In the genomic region with DNA sequence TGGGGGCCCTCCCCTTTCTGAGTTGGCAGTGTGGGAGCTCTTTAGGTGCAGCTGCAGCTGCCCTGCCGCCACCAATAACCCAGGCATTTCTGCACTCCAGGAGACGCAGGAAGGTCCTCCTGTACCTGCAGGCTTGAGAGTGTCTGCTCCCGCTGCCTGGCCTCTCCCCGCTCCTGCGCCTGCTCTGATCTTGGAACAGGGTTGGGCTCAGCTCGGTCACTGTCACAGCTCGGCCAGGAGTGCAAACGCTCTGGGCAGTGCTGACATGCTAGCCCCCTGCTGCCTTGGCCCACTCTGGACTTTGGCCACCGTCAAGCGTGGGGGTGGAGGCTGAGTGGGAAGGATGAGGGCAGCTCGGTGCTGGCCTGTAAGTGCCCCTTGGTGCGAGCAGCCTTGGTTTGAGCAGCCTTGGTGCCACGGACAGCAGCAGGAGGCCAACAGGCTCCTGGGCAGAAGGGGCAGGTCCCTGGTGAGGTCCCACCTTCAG, we compare ENCODE assay signal across 1 cellular context.
TF ChIP-seq lines count a peak whose summit lies in the region.

No MANE protein-coding gene starts in this region.

TF ChIP-seq in HepG2, 621 proteins besides CTCF, POLR2A, EP300 and RAD21 (continued from another document and continues in another):
- TF ChIP-seq, protein P1, sequence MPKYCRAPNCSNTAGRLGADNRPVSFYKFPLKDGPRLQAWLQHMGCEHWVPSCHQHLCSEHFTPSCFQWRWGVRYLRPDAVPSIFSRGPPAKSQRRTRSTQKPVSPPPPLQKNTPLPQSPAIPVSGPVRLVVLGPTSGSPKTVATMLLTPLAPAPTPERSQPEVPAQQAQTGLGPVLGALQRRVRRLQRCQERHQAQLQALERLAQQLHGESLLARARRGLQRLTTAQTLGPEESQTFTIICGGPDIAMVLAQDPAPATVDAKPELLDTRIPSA (CRISPR knock-in tag; IDR thresholded peaks at IDR 0.05; ENCODE audit: borderline replicate concordance), result no peak
- TF ChIP-seq, protein P2, sequence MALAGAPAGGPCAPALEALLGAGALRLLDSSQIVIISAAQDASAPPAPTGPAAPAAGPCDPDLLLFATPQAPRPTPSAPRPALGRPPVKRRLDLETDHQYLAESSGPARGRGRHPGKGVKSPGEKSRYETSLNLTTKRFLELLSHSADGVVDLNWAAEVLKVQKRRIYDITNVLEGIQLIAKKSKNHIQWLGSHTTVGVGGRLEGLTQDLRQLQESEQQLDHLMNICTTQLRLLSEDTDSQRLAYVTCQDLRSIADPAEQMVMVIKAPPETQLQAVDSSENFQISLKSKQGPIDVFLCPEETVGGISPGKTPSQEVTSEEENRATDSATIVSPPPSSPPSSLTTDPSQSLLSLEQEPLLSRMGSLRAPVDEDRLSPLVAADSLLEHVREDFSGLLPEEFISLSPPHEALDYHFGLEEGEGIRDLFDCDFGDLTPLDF (CRISPR knock-in tag; IDR thresholded peaks at IDR 0.05), result no peak
- TF ChIP-seq CENPX (CRISPR knock-in tag; IDR thresholded peaks at IDR 0.05) (no peak), ZNF501 (CRISPR knock-in tag; IDR thresholded peaks at IDR 0.05) (no peak), NR1H2 (CRISPR knock-in tag; IDR thresholded peaks at IDR 0.05; ENCODE audit: borderline replicate concordance, low read depth) (no peak), TAF15 (IDR thresholded peaks at IDR 0.05; ENCODE audit: low read depth, low read length, poor library complexity, severe bottlenecking) (no peak), ZMAT3 (CRISPR knock-in tag; conservative IDR thresholded peaks at IDR 0.05) (no peak), SMAD9 (CRISPR knock-in tag; IDR thresholded peaks at IDR 0.05) (no peak), ASH2L (IDR thresholded peaks at IDR 0.05; ENCODE audit: insufficient read length, low read depth, low read length) (no peak), PAX8 (CRISPR knock-in tag; IDR thresholded peaks at IDR 0.05; ENCODE audit: borderline replicate concordance) (no peak), ZNF616 (CRISPR knock-in tag; IDR thresholded peaks at IDR 0.05; ENCODE audit: low read depth) (no peak), SNAI1 (CRISPR knock-in tag; IDR thresholded peaks at IDR 0.05; ENCODE audit: borderline replicate concordance) (no peak), ZNF383 (CRISPR knock-in tag; IDR thresholded peaks at IDR 0.05; ENCODE audit: borderline replicate concordance) (no peak), THAP11 (CRISPR knock-in tag; IDR thresholded peaks at IDR 0.05) (no peak), KLF12 (CRISPR knock-in tag; IDR thresholded peaks at IDR 0.05; ENCODE audit: borderline replicate concordance) (no peak), ZSCAN9 (CRISPR knock-in tag; IDR thresholded peaks at IDR 0.05; ENCODE audit: borderline replicate concordance) (no peak), ZNF567 (CRISPR knock-in tag; IDR thresholded peaks at IDR 0.05; ENCODE audit: borderline replicate concordance) (no peak), PHF20 (CRISPR knock-in tag; IDR thresholded peaks at IDR 0.05) (no peak), ZNF549 (CRISPR knock-in tag; IDR thresholded peaks at IDR 0.05) (no peak), ZSCAN20 (CRISPR knock-in tag; IDR thresholded peaks at IDR 0.05; ENCODE audit: borderline replicate concordance) (no peak), NFATC3 (CRISPR knock-in tag; IDR thresholded peaks at IDR 0.05) (no peak), ZNF543 (CRISPR knock-in tag; IDR thresholded peaks at IDR 0.05) (no peak), SIX4 (CRISPR knock-in tag; IDR thresholded peaks at IDR 0.05) (no peak), TEAD3 (CRISPR knock-in tag; optimal IDR thresholded peaks at IDR 0.05; ENCODE audit: borderline replicate concordance) (peak; percentile 33), DR1 (CRISPR knock-in tag; IDR thresholded peaks at IDR 0.05) (peak; percentile 56; the same call in 1 of the 2 replicates), REL (CRISPR knock-in tag; conservative IDR thresholded peaks at IDR 0.05) (no peak), TGIF2 (CRISPR knock-in tag; IDR thresholded peaks at IDR 0.05) (no peak), ZFP36 (IDR thresholded peaks at IDR 0.05; ENCODE audit: borderline replicate concordance, low read depth, low read length, partially characterized antibody) (no peak), MZF1 (CRISPR knock-in tag; IDR thresholded peaks at IDR 0.05; ENCODE audit: borderline replicate concordance) (no peak), NFYB (CRISPR knock-in tag; IDR thresholded peaks at IDR 0.05) (no peak), ZNF468 (CRISPR knock-in tag; IDR thresholded peaks at IDR 0.05) (no peak), HOXA7 (CRISPR knock-in tag; IDR thresholded peaks at IDR 0.05) (no peak), SP4 (CRISPR knock-in tag; IDR thresholded peaks at IDR 0.05) (peak; percentile 48; the same call in 1 of the 2 replicates), ZEB1 (IDR thresholded peaks at IDR 0.05; ENCODE audit: insufficient replicate concordance, low read depth) (no peak), RELA (CRISPR knock-in tag; IDR thresholded peaks at IDR 0.05) (no peak), MEIS2 (CRISPR knock-in tag; IDR thresholded peaks at IDR 0.05) (no peak), MTF1 (CRISPR knock-in tag; IDR thresholded peaks at IDR 0.05) (no peak), NFE2 (CRISPR knock-in tag; IDR thresholded peaks at IDR 0.05) (no peak), FOXA3 (CRISPR knock-in tag; IDR thresholded peaks at IDR 0.05) (0 out of 2 replicates have a peak, but pooled peaks have one; percentile 18), ZNF264 (CRISPR knock-in tag; IDR thresholded peaks at IDR 0.05) (no peak), MIER2 (CRISPR knock-in tag; IDR thresholded peaks at IDR 0.05) (no peak), PHF8 (CRISPR knock-in tag; IDR thresholded peaks at IDR 0.05) (peak; percentile 28; the same call in 1 of the 2 replicates), ISX (CRISPR knock-in tag; conservative IDR thresholded peaks at IDR 0.05) (no peak), ZIK1 (CRISPR knock-in tag; IDR thresholded peaks at IDR 0.05; ENCODE audit: borderline replicate concordance, low read depth) (no peak), SIN3B (IDR thresholded peaks at IDR 0.05; ENCODE audit: low read length) (no peak), AGO1 (IDR thresholded peaks at IDR 0.05; ENCODE audit: low read depth, low read length, poor library complexity, severe bottlenecking) (no peak), ZNF484 (CRISPR knock-in tag; IDR thresholded peaks at IDR 0.05; ENCODE audit: borderline replicate concordance, low read depth) (no peak)
- TF ChIP-seq, protein P3, sequence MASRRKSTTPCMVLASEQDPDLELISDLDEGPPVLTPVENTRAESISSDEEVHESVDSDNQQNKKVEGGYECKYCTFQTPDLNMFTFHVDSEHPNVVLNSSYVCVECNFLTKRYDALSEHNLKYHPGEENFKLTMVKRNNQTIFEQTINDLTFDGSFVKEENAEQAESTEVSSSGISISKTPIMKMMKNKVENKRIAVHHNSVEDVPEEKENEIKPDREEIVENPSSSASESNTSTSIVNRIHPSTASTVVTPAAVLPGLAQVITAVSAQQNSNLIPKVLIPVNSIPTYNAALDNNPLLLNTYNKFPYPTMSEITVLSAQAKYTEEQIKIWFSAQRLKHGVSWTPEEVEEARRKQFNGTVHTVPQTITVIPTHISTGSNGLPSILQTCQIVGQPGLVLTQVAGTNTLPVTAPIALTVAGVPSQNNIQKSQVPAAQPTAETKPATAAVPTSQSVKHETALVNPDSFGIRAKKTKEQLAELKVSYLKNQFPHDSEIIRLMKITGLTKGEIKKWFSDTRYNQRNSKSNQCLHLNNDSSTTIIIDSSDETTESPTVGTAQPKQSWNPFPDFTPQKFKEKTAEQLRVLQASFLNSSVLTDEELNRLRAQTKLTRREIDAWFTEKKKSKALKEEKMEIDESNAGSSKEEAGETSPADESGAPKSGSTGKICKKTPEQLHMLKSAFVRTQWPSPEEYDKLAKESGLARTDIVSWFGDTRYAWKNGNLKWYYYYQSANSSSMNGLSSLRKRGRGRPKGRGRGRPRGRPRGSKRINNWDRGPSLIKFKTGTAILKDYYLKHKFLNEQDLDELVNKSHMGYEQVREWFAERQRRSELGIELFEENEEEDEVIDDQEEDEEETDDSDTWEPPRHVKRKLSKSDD (CRISPR knock-in tag; IDR thresholded peaks at IDR 0.05; ENCODE audit: low read depth), result no peak
- TF ChIP-seq, protein P4, sequence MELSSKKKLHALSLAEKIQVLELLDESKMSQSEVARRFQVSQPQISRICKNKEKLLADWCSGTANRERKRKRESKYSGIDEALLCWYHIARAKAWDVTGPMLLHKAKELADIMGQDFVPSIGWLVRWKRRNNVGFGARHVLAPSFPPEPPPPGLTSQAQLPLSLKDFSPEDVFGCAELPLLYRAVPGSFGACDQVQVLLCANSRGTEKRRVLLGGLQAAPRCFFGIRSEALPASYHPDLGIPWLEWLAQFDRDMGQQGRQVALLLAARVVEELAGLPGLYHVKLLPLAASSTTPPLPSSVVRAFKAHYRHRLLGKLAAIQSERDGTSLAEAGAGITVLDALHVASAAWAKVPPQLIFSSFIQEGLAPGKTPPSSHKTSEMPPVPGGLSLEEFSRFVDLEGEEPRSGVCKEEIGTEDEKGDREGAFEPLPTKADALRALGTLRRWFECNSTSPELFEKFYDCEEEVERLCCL (CRISPR knock-in tag; IDR thresholded peaks at IDR 0.05; ENCODE audit: borderline replicate concordance), result no peak
- TF ChIP-seq, protein P5, sequence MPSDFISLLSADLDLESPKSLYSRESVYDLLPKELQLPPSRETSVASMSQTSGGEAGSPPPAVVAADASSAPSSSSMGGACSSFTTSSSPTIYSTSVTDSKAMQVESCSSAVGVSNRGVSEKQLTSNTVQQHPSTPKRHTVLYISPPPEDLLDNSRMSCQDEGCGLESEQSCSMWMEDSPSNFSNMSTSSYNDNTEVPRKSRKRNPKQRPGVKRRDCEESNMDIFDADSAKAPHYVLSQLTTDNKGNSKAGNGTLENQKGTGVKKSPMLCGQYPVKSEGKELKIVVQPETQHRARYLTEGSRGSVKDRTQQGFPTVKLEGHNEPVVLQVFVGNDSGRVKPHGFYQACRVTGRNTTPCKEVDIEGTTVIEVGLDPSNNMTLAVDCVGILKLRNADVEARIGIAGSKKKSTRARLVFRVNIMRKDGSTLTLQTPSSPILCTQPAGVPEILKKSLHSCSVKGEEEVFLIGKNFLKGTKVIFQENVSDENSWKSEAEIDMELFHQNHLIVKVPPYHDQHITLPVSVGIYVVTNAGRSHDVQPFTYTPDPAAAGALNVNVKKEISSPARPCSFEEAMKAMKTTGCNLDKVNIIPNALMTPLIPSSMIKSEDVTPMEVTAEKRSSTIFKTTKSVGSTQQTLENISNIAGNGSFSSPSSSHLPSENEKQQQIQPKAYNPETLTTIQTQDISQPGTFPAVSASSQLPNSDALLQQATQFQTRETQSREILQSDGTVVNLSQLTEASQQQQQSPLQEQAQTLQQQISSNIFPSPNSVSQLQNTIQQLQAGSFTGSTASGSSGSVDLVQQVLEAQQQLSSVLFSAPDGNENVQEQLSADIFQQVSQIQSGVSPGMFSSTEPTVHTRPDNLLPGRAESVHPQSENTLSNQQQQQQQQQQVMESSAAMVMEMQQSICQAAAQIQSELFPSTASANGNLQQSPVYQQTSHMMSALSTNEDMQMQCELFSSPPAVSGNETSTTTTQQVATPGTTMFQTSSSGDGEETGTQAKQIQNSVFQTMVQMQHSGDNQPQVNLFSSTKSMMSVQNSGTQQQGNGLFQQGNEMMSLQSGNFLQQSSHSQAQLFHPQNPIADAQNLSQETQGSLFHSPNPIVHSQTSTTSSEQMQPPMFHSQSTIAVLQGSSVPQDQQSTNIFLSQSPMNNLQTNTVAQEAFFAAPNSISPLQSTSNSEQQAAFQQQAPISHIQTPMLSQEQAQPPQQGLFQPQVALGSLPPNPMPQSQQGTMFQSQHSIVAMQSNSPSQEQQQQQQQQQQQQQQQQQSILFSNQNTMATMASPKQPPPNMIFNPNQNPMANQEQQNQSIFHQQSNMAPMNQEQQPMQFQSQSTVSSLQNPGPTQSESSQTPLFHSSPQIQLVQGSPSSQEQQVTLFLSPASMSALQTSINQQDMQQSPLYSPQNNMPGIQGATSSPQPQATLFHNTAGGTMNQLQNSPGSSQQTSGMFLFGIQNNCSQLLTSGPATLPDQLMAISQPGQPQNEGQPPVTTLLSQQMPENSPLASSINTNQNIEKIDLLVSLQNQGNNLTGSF (CRISPR knock-in tag; IDR thresholded peaks at IDR 0.05), result no peak
- TF ChIP-seq, protein P6, sequence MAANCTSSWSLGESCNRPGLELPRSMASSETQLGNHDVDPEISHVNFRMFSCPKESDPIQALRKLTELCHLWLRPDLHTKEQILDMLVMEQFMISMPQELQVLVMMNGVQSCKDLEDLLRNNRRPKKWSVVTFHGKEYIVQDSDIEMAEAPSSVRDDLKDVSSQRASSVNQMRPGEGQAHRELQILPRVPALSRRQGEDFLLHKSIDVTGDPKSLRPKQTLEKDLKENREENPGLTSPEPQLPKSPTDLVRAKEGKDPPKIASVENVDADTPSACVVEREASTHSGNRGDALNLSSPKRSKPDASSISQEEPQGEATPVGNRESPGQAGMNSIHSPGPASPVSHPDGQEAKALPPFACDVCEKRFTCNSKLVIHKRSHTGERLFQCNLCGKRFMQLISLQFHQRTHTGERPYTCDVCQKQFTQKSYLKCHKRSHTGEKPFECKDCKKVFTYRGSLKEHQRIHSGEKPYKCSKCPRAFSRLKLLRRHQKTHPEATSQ (CRISPR knock-in tag; IDR thresholded peaks at IDR 0.05; ENCODE audit: borderline replicate concordance), result no peak
- TF ChIP-seq, protein P7, sequence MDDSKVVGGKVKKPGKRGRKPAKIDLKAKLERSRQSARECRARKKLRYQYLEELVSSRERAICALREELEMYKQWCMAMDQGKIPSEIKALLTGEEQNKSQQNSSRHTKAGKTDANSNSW (CRISPR knock-in tag; IDR thresholded peaks at IDR 0.05; ENCODE audit: borderline replicate concordance), result no peak
- TF ChIP-seq, protein P8, sequence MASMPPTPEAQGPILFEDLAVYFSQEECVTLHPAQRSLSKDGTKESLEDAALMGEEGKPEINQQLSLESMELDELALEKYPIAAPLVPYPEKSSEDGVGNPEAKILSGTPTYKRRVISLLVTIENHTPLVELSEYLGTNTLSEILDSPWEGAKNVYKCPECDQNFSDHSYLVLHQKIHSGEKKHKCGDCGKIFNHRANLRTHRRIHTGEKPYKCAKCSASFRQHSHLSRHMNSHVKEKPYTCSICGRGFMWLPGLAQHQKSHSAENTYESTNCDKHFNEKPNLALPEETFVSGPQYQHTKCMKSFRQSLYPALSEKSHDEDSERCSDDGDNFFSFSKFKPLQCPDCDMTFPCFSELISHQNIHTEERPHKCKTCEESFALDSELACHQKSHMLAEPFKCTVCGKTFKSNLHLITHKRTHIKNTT (CRISPR knock-in tag; IDR thresholded peaks at IDR 0.05), result no peak
- TF ChIP-seq, protein P9, sequence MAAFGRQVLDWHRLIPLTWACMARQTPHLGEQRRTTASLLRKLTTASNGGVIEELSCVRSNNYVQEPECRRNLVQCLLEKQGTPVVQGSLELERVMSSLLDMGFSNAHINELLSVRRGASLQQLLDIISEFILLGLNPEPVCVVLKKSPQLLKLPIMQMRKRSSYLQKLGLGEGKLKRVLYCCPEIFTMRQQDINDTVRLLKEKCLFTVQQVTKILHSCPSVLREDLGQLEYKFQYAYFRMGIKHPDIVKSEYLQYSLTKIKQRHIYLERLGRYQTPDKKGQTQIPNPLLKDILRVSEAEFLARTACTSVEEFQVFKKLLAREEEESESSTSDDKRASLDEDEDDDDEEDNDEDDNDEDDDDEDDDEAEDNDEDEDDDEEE (CRISPR knock-in tag; IDR thresholded peaks at IDR 0.05), result no peak
- TF ChIP-seq, protein P10, sequence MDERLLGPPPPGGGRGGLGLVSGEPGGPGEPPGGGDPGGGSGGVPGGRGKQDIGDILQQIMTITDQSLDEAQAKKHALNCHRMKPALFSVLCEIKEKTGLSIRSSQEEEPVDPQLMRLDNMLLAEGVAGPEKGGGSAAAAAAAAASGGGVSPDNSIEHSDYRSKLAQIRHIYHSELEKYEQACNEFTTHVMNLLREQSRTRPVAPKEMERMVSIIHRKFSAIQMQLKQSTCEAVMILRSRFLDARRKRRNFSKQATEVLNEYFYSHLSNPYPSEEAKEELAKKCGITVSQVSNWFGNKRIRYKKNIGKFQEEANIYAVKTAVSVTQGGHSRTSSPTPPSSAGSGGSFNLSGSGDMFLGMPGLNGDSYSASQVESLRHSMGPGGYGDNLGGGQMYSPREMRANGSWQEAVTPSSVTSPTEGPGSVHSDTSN (CRISPR knock-in tag; IDR thresholded peaks at IDR 0.05), result no peak
